Comparison of ENCODE assay signal across 25 cellular contexts in the genomic region with DNA sequence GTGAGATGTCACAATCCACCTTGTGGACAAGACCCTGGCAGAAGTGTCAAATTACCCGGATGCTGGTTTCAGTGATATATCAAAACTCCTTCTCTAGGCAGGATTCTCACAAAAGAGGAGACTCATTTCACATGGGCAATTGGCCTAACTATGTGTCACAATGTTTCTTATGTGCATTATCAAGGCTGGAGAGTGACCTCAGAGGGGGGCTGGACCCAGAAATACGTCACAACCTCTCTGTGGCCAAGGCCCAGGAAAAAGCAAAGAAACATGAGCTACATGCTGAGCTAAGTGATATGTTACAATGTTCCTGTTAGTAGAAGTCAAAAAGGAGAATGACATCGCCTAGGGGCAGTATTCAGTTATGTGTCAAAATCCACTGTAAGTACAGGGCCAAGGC.
"Had no signal": no experiment of that assay in that cellular context is flagged by ENCODE, and none has a peak within 500 bp of the region (broad histone marks: within the 10 kb centered on the region; RNA-seq: fewer than 3 reads in every experiment).

No MANE protein-coding gene starts in this region.

- H3K4me3 ChIP-seq: ascending aorta, body of pancreas, SK-N-MC had no signal

- DNase-seq: activated B cell treated with CpG ODN at 0.5 μM for 24 hours; activated CD4-positive, alpha-beta T cell treated with anti-CD3 and anti-CD28 coated beads for 1 hour; activated CD4-positive, alpha-beta T cell treated with anti-CD3 and anti-CD28 coated beads, Interleukin-2, amount 10 ng/mL, durations not matched to agents 24 days and 14 days; activated CD4-positive, alpha-beta T cell treated with anti-CD3 and anti-CD28 coated beads, Interleukin-2, amount 50 U/mL, for 48 hours; activated CD8-positive, alpha-beta memory T cell treated with anti-CD3 and anti-CD28 coated beads, Interleukin-2, amount 10 ng/mL, durations not matched to agents 7 days and 5 days; activated effector memory CD4-positive, alpha-beta T cell treated with anti-CD3 and anti-CD28 coated beads, Interleukin-2, amount 50 U/mL, for 16 hours; activated naive CD4-positive, alpha-beta T cell treated with Interleukin-2 at 50 U/mL for 16 hours; activated naive CD8-positive, alpha-beta T cell treated with anti-CD3 and anti-CD28 coated beads, Interleukin-2, amount 50 U/mL, for 24 hours; activated T-cell treated with anti-CD3 and anti-CD28 coated beads, Interleukin-2, amount 50 U/mL, for 24 hours; amniotic stem cell; body of pancreas; KG1; NCI-H1105; NCI-H1436; NCI-H1694 treated with DMSO at 0.1 percent for 48 hours; NCI-H2081; NCI-H446; NCI-H524 treated with DMSO at 0.1 percent for 48 hours; NCI-H82; T-cell; T-helper 2 cell; T1000 had no signal

- ATAC-seq: activated CD8-positive, alpha-beta memory T cell treated with anti-CD3 and anti-CD28 coated beads, Interleukin-2, amount 10 ng/mL, durations not matched to agents 7 days and 5 days; activated naive CD4-positive, alpha-beta T cell treated with anti-CD3 and anti-CD28 coated beads, Interleukin-2, amount 50 U/mL, for 72 hours; activated naive CD8-positive, alpha-beta T cell treated with anti-CD3 and anti-CD28 coated beads, Interleukin-2, amount 50 U/mL, for 24 hours; body of pancreas; T-cell had no signal
